ENCODE assay signal across 29 cellular contexts in genomic region chr18:39209173-39209572, GRCh38.
"Had no signal": no experiment of that assay in that cellular context is flagged by ENCODE, and none has a peak within 500 bp of the region (broad histone marks: within the 10 kb centered on the region; RNA-seq: fewer than 3 reads in every experiment).

No MANE protein-coding gene starts in this region.

- H3K9me3 Mint-ChIP-seq: stimulated activated memory B cell treated with anti-CD40 and anti-IgM and Interleukin-4, amounts not matched to agents 10 μg/mL and 1 μg/mL and 100 μg/mL, for 72 hours had no signal

- H3K27ac ChIP-seq: stomach, suprapubic skin, testis, thoracic aorta, thyroid gland, tibial artery, tibial nerve, transverse colon, upper lobe of left lung, upper lobe of right lung, uterus, vagina had no signal

- FAIRE-seq: urothelium cell line had no signal

- H3K27me3 ChIP-seq: stomach, suprapubic skin, testis, thyroid gland, tibial artery, tibial nerve, transverse colon, upper lobe of left lung, upper lobe of right lung, uterus, vagina had no signal

- H3K36me3 Mint-ChIP-seq: stimulated activated effector memory CD8-positive, alpha-beta T cell treated with anti-CD3 and anti-CD28 coated beads, Interleukin-12 subunit alpha, Interleukin-12 subunit beta, amount 100 ng/mL, for 72 hours; stimulated activated memory B cell treated with anti-CD40 and anti-IgM and Interleukin-4, amounts not matched to agents 10 μg/mL and 1 μg/mL and 100 μg/mL, for 72 hours; stimulated activated naive B cell treated with anti-CD40 and anti-IgM and Interleukin-4, amounts not matched to agents 10 μg/mL and 1 μg/mL and 100 μg/mL, for 72 hours; type B pancreatic cell had no signal

- ATAC-seq: stimulated activated effector memory CD8-positive, alpha-beta T cell treated with anti-CD3 and anti-CD28 coated beads, Interleukin-12 subunit alpha, Interleukin-12 subunit beta, amount 100 ng/mL, for 72 hours; stimulated activated memory B cell treated with anti-CD40 and anti-IgM and Interleukin-4, amounts not matched to agents 10 μg/mL and 1 μg/mL and 100 μg/mL, for 72 hours; stimulated activated naive B cell treated with anti-CD40 and anti-IgM and Interleukin-4, amounts not matched to agents 10 μg/mL and 1 μg/mL and 100 μg/mL, for 72 hours; stimulated activated naive CD8-positive, alpha-beta T cell treated with anti-CD3 and anti-CD28 coated beads, Interleukin-15, amount 100 ng/mL, for 72 hours; stimulated activated naive CD8-positive, alpha-beta T cell treated with anti-CD3 and anti-CD28 coated beads, Interleukin-15, Interleukin-2, amounts not matched to agents 100 U/mL and 50 U/mL, for 24 hours; upper lobe of right lung had no signal

- H3K4me3 Mint-ChIP-seq: stimulated activated effector memory CD8-positive, alpha-beta T cell treated with anti-CD3 and anti-CD28 coated beads, Interleukin-12 subunit alpha, Interleukin-12 subunit beta, amount 100 ng/mL, for 72 hours; stimulated activated memory B cell treated with anti-CD40 and anti-IgM and Interleukin-4, amounts not matched to agents 10 μg/mL and 1 μg/mL and 100 μg/mL, for 72 hours; stimulated activated naive B cell treated with anti-CD40 and anti-IgM and Interleukin-4, amounts not matched to agents 10 μg/mL and 1 μg/mL and 100 μg/mL, for 72 hours; stimulated activated naive CD8-positive, alpha-beta T cell treated with anti-CD3 and anti-CD28 coated beads, Interleukin-15, amount 100 ng/mL, for 72 hours; stimulated activated naive CD8-positive, alpha-beta T cell treated with anti-CD3 and anti-CD28 coated beads, Interleukin-15, Interleukin-2, amounts not matched to agents 100 ng/mL and 50 ng/mL, for 24 hours; type B pancreatic cell had no signal

- H3K27ac Mint-ChIP-seq: stimulated activated effector memory CD8-positive, alpha-beta T cell treated with anti-CD3 and anti-CD28 coated beads, Interleukin-12 subunit alpha, Interleukin-12 subunit beta, amount 100 ng/mL, for 72 hours; stimulated activated memory B cell treated with anti-CD40 and anti-IgM and Interleukin-4, amounts not matched to agents 10 μg/mL and 1 μg/mL and 100 μg/mL, for 72 hours; stimulated activated naive B cell treated with anti-CD40 and anti-IgM and Interleukin-4, amounts not matched to agents 10 μg/mL and 1 μg/mL and 100 μg/mL, for 72 hours; stimulated activated naive CD8-positive, alpha-beta T cell treated with anti-CD3 and anti-CD28 coated beads, Interleukin-15, amount 100 ng/mL, for 72 hours; stimulated activated naive CD8-positive, alpha-beta T cell treated with anti-CD3 and anti-CD28 coated beads, Interleukin-15, Interleukin-2, amounts not matched to agents 100 ng/mL and 50 ng/mL, for 24 hours; type B pancreatic cell had no signal

- H3K9me3 ChIP-seq: suprapubic skin, testis, thoracic aorta, thyroid gland, tibial artery, tibial nerve, transverse colon, upper lobe of left lung, upper lobe of right lung, uterus, vagina had no signal

- H3K4me3 ChIP-seq: stomach, suprapubic skin, testis, thoracic aorta, thyroid gland, tibial artery, tibial nerve, transverse colon, upper lobe of left lung, upper lobe of right lung, uterus, vagina had no signal

- H3K4me1 Mint-ChIP-seq: stimulated activated effector memory CD8-positive, alpha-beta T cell treated with anti-CD3 and anti-CD28 coated beads, Interleukin-12 subunit alpha, Interleukin-12 subunit beta, amount 100 ng/mL, for 72 hours; stimulated activated memory B cell treated with anti-CD40 and anti-IgM and Interleukin-4, amounts not matched to agents 10 μg/mL and 1 μg/mL and 100 μg/mL, for 72 hours; stimulated activated naive B cell treated with anti-CD40 and anti-IgM and Interleukin-4, amounts not matched to agents 10 μg/mL and 1 μg/mL and 100 μg/mL, for 72 hours; stimulated activated naive CD8-positive, alpha-beta T cell treated with anti-CD3 and anti-CD28 coated beads, Interleukin-15, amount 100 ng/mL, for 72 hours had no signal

- H3K4me1 ChIP-seq: stomach, suprapubic skin, testis, thyroid gland, tibial artery, tibial nerve, transverse colon, upper lobe of left lung, upper lobe of right lung, uterus, vagina had no signal

- H3K27me3 Mint-ChIP-seq: stimulated activated memory B cell treated with anti-CD40 and anti-IgM and Interleukin-4, amounts not matched to agents 10 μg/mL and 1 μg/mL and 100 μg/mL, for 72 hours; stimulated activated naive B cell treated with anti-CD40 and anti-IgM and Interleukin-4, amounts not matched to agents 10 μg/mL and 1 μg/mL and 100 μg/mL, for 72 hours; stimulated activated naive CD8-positive, alpha-beta T cell treated with anti-CD3 and anti-CD28 coated beads, Interleukin-15, amount 100 ng/mL, for 72 hours; stimulated activated naive CD8-positive, alpha-beta T cell treated with anti-CD3 and anti-CD28 coated beads, Interleukin-15, Interleukin-2, amounts not matched to agents 100 ng/mL and 50 ng/mL, for 24 hours; type B pancreatic cell had no signal

- DNase-seq: stimulated activated CD4-positive, alpha-beta T cell treated with anti-CD3 and anti-CD28 coated beads, Interleukin-2, amount 100 ng/mL, for 48 hours; stimulated activated CD4-positive, alpha-beta T cell treated with anti-CD3 and anti-CD28 coated beads, Interleukin-4, amount 100 ng/mL, for 1 hour; stimulated activated CD4-positive, alpha-beta T cell treated with anti-CD3 and anti-CD28 coated beads, Interleukin-4, amount 100 ng/mL, for 24 hours; stimulated activated CD4-positive, alpha-beta T cell treated with anti-CD3 and anti-CD28 coated beads, Interleukin-4, amount 100 ng/mL, for 4 hours; stimulated activated CD8-positive, alpha-beta memory T cell treated with anti-CD3 and anti-CD28 coated beads, Interleukin-4, amount 100 ng/mL, for 48 hours; stimulated activated naive B cell treated with anti-CD40 and anti-IgM and Interleukin-4, amounts not matched to agents 10 μg/mL and 1 μg/mL and 100 μg/mL, for 72 hours; stimulated activated naive CD4-positive, alpha-beta T cell; stimulated activated naive CD4-positive, alpha-beta T cell treated with Interleukin-2 at 50 U/mL for 16 hours; stimulated activated naive CD8-positive, alpha-beta T cell treated with anti-CD3 and anti-CD28 coated beads, Interleukin-15, amount 100 ng/mL, for 72 hours; stimulated activated naive CD8-positive, alpha-beta T cell treated with anti-CD3 and anti-CD28 coated beads, Interleukin-15, Interleukin-2, amounts not matched to agents 100 U/mL and 50 U/mL, for 24 hours; stomach; substantia nigra; testis; thyroid gland; tibial artery; transverse colon; trophoblast cell; upper lobe of left lung; upper lobe of right lung; uterus had no signal

- H3K36me3 ChIP-seq: stomach, suprapubic skin, thoracic aorta, thyroid gland, tibial artery, tibial nerve, transverse colon, upper lobe of left lung, upper lobe of right lung, uterus, vagina had no signal
